Comparison of ENCODE assay signal across 20 cellular contexts in the genomic region with DNA sequence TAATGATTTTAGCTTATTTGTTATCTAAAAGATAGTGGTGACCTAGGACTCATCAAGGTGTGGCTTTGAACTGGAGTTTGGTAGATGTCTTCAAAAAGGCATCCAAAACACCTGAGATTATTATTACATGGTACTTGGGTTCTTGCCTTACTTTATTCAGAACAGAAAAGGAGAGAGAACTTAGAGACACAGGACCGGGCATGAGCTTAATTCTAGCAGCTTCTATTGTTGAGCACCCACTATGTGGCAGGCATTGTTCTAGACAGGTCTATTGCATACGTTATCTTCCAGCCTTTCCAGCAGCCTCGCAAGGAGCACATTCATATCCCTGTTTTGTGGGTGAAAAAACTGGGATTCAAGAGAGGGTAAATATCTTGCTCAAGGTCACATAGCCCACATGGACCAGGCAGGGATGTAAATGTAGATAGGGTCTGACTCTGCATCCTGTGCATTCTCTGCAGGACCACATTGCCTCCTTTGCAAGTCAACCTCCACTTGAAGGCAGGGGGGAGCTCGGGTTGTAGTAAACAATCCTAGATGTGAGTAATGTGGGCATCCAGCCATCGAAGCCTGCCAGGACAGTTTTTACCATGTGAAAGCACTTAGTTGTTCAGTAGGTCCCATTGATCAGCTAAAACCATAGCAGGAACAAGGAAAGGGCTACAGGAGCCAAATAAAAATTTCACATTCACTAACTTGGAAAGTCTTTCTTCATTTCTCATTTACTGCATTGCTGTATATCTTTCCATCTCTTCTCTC.
DNase-seq lines count a peak whose midpoint lies in the region; FAIRE-seq and TF ChIP-seq lines count a peak whose summit lies in the region.
"Had no signal": no experiment of that assay in that cellular context is flagged by ENCODE, and none has a peak within 500 bp of the region (broad histone marks: within the 10 kb centered on the region; RNA-seq: fewer than 3 reads in every experiment).

No MANE protein-coding gene starts in this region.

- no peak overlapping the region for H3K27ac Mint-ChIP-seq in astrocyte (ENCODE audit: unreplicated experiment)
- H3K27ac Mint-ChIP-seq: activated naive CD4-positive, alpha-beta T cell treated with anti-CD3 and anti-CD28 coated beads for 36 hours; brain had no signal

- H3K9me2 ChIP-seq in GM23248 (ENCODE audit: insufficient read depth), result no peaks in the 10 kb centered on the region

- no peak overlapping the region for H3K4me3 Mint-ChIP-seq in astrocyte (ENCODE audit: unreplicated experiment)
- H3K4me3 Mint-ChIP-seq: activated naive CD4-positive, alpha-beta T cell treated with anti-CD3 and anti-CD28 coated beads for 36 hours; brain had no signal

- peaks cover 7% of the 10 kb centered on the region for H3K4me1 Mint-ChIP-seq in astrocyte (ENCODE audit: low read depth, unreplicated experiment)

- H3K36me3 ChIP-seq in GM23248 (ENCODE audit: low read depth) (no peaks in the 10 kb centered on the region), astrocyte (ENCODE audit: insufficient read depth, low read length) (no peaks in the 10 kb centered on the region), sigmoid colon (no peaks in the 10 kb centered on the region)
- H3K36me3 ChIP-seq: suprapubic skin had no signal

- TF ChIP-seq EP300 in sigmoid colon (IDR thresholded peaks at IDR 0.05), result no peak

- 42 to 49% methylated on average over 5 of the region's 5 CpGs for WGBS in GM23248 (ENCODE audit: low coverage in 1 of 2, low lambda C conversion rate in 2 of 2, missing lambda C conversion rate in 2 of 2), 2 experiments
- WGBS in sigmoid colon, 2 donors, result 85 to 87% methylated on average over 5 of the region's 5 CpGs

- H3K4me2 ChIP-seq in GM23248 (ENCODE audit: unreplicated experiment), result no peak overlapping the region
- no peak overlapping the region for H3K4me2 ChIP-seq in astrocyte (ENCODE audit: low read length)
- H3K4me2 ChIP-seq: smooth muscle cell had no signal

- peaks cover 19% of the 10 kb centered on the region for H3K27me3 Mint-ChIP-seq in astrocyte (ENCODE audit: low read depth, unreplicated experiment)

- H3K9ac ChIP-seq in GM23248 (no peak overlapping the region), astrocyte (ENCODE audit: low read length) (no peak overlapping the region)

- no peak for TF ChIP-seq POLR2A in sigmoid colon (IDR thresholded peaks at IDR 0.05)

- no peak overlapping the region for H3K27ac ChIP-seq in GM23248
- H3K27ac ChIP-seq in astrocyte (ENCODE audit: low read depth, low read length), result no peak overlapping the region
- no peak overlapping the region for H3K27ac ChIP-seq in sigmoid colon
- H3K27ac ChIP-seq: coronary artery, suprapubic skin, VCaP had no signal

- DNase-seq in GM23248 (peak; percentile 79), astrocyte (ENCODE audit: low read depth) (peak; percentile 51), foreskin melanocyte (peak; percentile 10), sigmoid colon (peak; percentile 76), COR-L47 (lab: John Stamatoyannopoulos, UW) (no peak), NCI-H2171 treated with DMSO at 0.1 percent for 48 hours (lab: John Stamatoyannopoulos, UW) (no peak), NCI-H187 (lab: John Stamatoyannopoulos, UW) (no peak)
- DNase-seq in activated CD4-positive, alpha-beta T cell treated with anti-CD3 and anti-CD28 coated beads for 1 hour, result no peak
- DNase-seq: activated CD4-positive, alpha-beta T cell treated with anti-CD3 and anti-CD28 coated beads, Interleukin-2, amount 50 U/mL, for 48 hours; activated naive CD4-positive, alpha-beta T cell treated with anti-CD3 and anti-CD28 coated beads for 36 hours; GOT3; NCI-H1930; SHP77; stimulated activated CD4-positive, alpha-beta T cell treated with anti-CD3 and anti-CD28 coated beads, Interleukin-4, amount 100 ng/mL, for 4 hours; T-helper 1 cell had no signal

- peaks cover under 1% of the 10 kb centered on the region for H3K9me3 Mint-ChIP-seq in astrocyte (ENCODE audit: unreplicated experiment)
- H3K9me3 Mint-ChIP-seq: activated naive CD4-positive, alpha-beta T cell treated with anti-CD3 and anti-CD28 coated beads for 36 hours had no signal

- TF ChIP-seq CTCF in astrocyte (IDR thresholded peaks at IDR 0.05; ENCODE audit: insufficient read depth, low read depth, low read length), result no peak
- no peak for TF ChIP-seq CTCF in sigmoid colon (IDR thresholded peaks at IDR 0.05)

- no peaks in the 10 kb centered on the region for H3F3A ChIP-seq in GM23248 (ENCODE audit: insufficient read depth)

- in situ Hi-C loops in GM23248 (cut with MboI), result no loop called here

- H4K20me1 ChIP-seq in GM23248 (ENCODE audit: insufficient read depth) (no peaks in the 10 kb centered on the region), astrocyte (ENCODE audit: insufficient read depth, low read length) (no peaks in the 10 kb centered on the region)

- no peaks in the 10 kb centered on the region for H3K9me3 ChIP-seq in GM23248 (ENCODE audit: low read depth)
- H3K9me3 ChIP-seq in astrocyte (ENCODE audit: insufficient read depth, low read depth, low read length), result no peaks in the 10 kb centered on the region
- H3K9me3 ChIP-seq in sigmoid colon, result no peaks in the 10 kb centered on the region
- H3K9me3 ChIP-seq: suprapubic skin had no signal

- H3K36me3 Mint-ChIP-seq in astrocyte (ENCODE audit: low read depth, unreplicated experiment), result no peaks in the 10 kb centered on the region
- H3K36me3 Mint-ChIP-seq: brain had no signal

- H3K4me3 ChIP-seq in GM23248 (no peak overlapping the region), astrocyte (ENCODE audit: insufficient read depth, low read depth, low read length) (no peak overlapping the region), sigmoid colon (no peak overlapping the region)
- H3K4me3 ChIP-seq: coronary artery, smooth muscle cell, suprapubic skin had no signal

- FAIRE-seq in astrocyte (lab: Jason Lieb, UNC), result no peak

- H3K79me2 ChIP-seq in GM23248 (ENCODE audit: insufficient read depth), result no peaks in the 10 kb centered on the region
- H3K79me2 ChIP-seq in astrocyte (ENCODE audit: insufficient read depth, low read length), result no peaks in the 10 kb centered on the region

- H3K4me1 ChIP-seq in GM23248 (ENCODE audit: insufficient read depth), result 0 out of 2 replicates have a peak, but pooled peaks cover under 1% of the 10 kb centered on the region
- peaks cover 4% of the 10 kb centered on the region for H3K4me1 ChIP-seq in astrocyte (ENCODE audit: insufficient read depth, low read length)
- H3K4me1 ChIP-seq in sigmoid colon, result peaks cover 0 to 5% (median 1%) of the 10 kb centered on the region in 4 donors
- H3K4me1 ChIP-seq: suprapubic skin had no signal

- H2AFZ ChIP-seq in GM23248 (no peak overlapping the region), astrocyte (ENCODE audit: low read depth, low read length) (no peak overlapping the region)

- H3K27me3 ChIP-seq in GM23248 (replicated peaks; ENCODE audit: insufficient read depth) (no peaks in the 10 kb centered on the region), astrocyte (ENCODE audit: insufficient read depth, low read length) (no peaks in the 10 kb centered on the region), sigmoid colon (no peaks in the 10 kb centered on the region)
- H3K27me3 ChIP-seq: suprapubic skin had no signal

- intact Hi-C loops in sigmoid colon (cut with DNase I), result no loop called here

Comparison
In these comparisons a context has a peak if more than half of its experiments do, and no peak if none do; other contexts are left out.
1. DNase-seq: peak in GM23248 (single experiment), astrocyte (single experiment), foreskin melanocyte (single experiment) and sigmoid colon (single experiment); none in COR-L47 (single experiment), activated CD4-positive, alpha-beta T cell treated with anti-CD3 and anti-CD28 coated beads for 1 hour (single experiment), NCI-H2171 treated with DMSO at 0.1 percent for 48 hours (single experiment) and NCI-H187 (0 of 2).